16 cellular contexts compared by ENCODE assay signal in genomic region chr16:869823-870641, GRCh38.
DNase-seq lines count a peak whose midpoint lies in the region; ATAC-seq, FAIRE-seq and TF ChIP-seq lines count a peak whose summit lies in the region.
"Had no signal": no experiment of that assay in that cellular context is flagged by ENCODE, and none has a peak within 500 bp of the region (broad histone marks: within the 10 kb centered on the region; RNA-seq: fewer than 3 reads in every experiment).

No MANE protein-coding gene starts in this region.

- H3K9ac ChIP-seq in kidney (ENCODE audit: low read length in 2 of 2), result no peak overlapping the region

- H3K36me3 ChIP-seq in heart right ventricle (peaks cover 0 to 52% (median 0%) of the 10 kb centered on the region in 9 donors), kidney (ENCODE audit: control insufficient read depth in 1 of 2, insufficient read depth in 2 of 2, low read length in 2 of 2) (peaks cover 2 to 4% of the 10 kb centered on the region in 2 donors), sigmoid colon (peaks cover 0 to 58% (median 13%) of the 10 kb centered on the region in 4 donors)

- H3K27ac ChIP-seq in heart right ventricle (no peak overlapping the region), kidney (ENCODE audit: low read depth in 2 of 2, low read length in 2 of 2) (no peak overlapping the region), sigmoid colon (no peak overlapping the region)
- H3K27ac ChIP-seq: 22Rv1 had no signal

- intact Hi-C loops in activated CD4-positive, alpha-beta T cell treated with anti-CD3 and anti-CD28 coated beads for 36 hours (cut with DNase I, micrococcal nuclease), result no loop called here
- intact Hi-C loops in left ventricle myocardium superior (cut with micrococcal nuclease) (no loop called here), heart right ventricle (cut with DNase I) (no loop called here), kidney (cut with DNase I) (no loop called here), sigmoid colon (cut with DNase I) (no loop called here)

- 97 to 98% methylated on average over 32 of the region's 32 CpGs for WGBS in heart right ventricle, 2 donors
- WGBS in sigmoid colon, 2 donors, result 95 to 96% methylated on average over 32 of the region's 32 CpGs

- CTCF ChIA-PET in activated CD4-positive, alpha-beta T cell treated with anti-CD3 and anti-CD28 coated beads for 36 hours (lab: Charles Lee), result interaction anchor here (0.5 to 0.7 kb wide), 2 partner anchors 21 to 97 kb away, joined by 3 read pairs; no protein-coding TSS in a partner anchor

- POLR2A ChIA-PET in activated CD4-positive, alpha-beta T cell treated with anti-CD3 and anti-CD28 coated beads for 36 hours (lab: Charles Lee), result no interaction called here

- H3K36me3 Mint-ChIP-seq in activated CD4-positive, alpha-beta T cell treated with anti-CD3 and anti-CD28 coated beads for 36 hours (ENCODE audit: low read depth), result peaks cover 6% of the 10 kb centered on the region
- H3K36me3 Mint-ChIP-seq: CD4-positive, CD25-positive, alpha-beta regulatory T cell had no signal

- no peaks in the 10 kb centered on the region for H3K4me1 Mint-ChIP-seq in activated CD4-positive, alpha-beta T cell treated with anti-CD3 and anti-CD28 coated beads for 36 hours

- H3K27me3 Mint-ChIP-seq in activated CD4-positive, alpha-beta T cell treated with anti-CD3 and anti-CD28 coated beads for 36 hours, result no peaks in the 10 kb centered on the region
- H3K27me3 Mint-ChIP-seq: CD4-positive, CD25-positive, alpha-beta regulatory T cell had no signal

- no peak for ATAC-seq in activated CD4-positive, alpha-beta T cell treated with anti-CD3 and anti-CD28 coated beads for 36 hours
- ATAC-seq in left ventricle myocardium superior (no peak), heart right ventricle (no peak)
- ATAC-seq: GM12878 had no signal

- H3K9me3 Mint-ChIP-seq in activated CD4-positive, alpha-beta T cell treated with anti-CD3 and anti-CD28 coated beads for 36 hours (ENCODE audit: low read depth), result no peaks in the 10 kb centered on the region

- no peak overlapping the region for H3K27ac Mint-ChIP-seq in activated CD4-positive, alpha-beta T cell treated with anti-CD3 and anti-CD28 coated beads for 36 hours
- H3K27ac Mint-ChIP-seq: CD4-positive, CD25-positive, alpha-beta regulatory T cell; HFFc6 had no signal

- no peaks in the 10 kb centered on the region for H3K4me1 ChIP-seq in heart right ventricle
- no peaks in the 10 kb centered on the region for H3K4me1 ChIP-seq in kidney (ENCODE audit: control insufficient read depth in 1 of 2, insufficient read depth in 1 of 2, low read depth in 1 of 2, low read length in 2 of 2)
- no peaks in the 10 kb centered on the region for H3K4me1 ChIP-seq in sigmoid colon

- no peak for TF ChIP-seq EP300 in sigmoid colon (IDR thresholded peaks at IDR 0.05)

- H3K4me3 Mint-ChIP-seq in activated CD4-positive, alpha-beta T cell treated with anti-CD3 and anti-CD28 coated beads for 36 hours, result no peak overlapping the region
- H3K4me3 Mint-ChIP-seq: CD4-positive, CD25-positive, alpha-beta regulatory T cell; HFFc6 had no signal

- no peak overlapping the region for H3K4me3 ChIP-seq in heart right ventricle
- H3K4me3 ChIP-seq in kidney (ENCODE audit: low read length in 2 of 2), result no peak overlapping the region
- H3K4me3 ChIP-seq in sigmoid colon, result no peak overlapping the region
- H3K4me3 ChIP-seq: GM12878 had no signal

- H3K9me3 ChIP-seq in heart right ventricle, result no peaks in the 10 kb centered on the region
- H3K9me3 ChIP-seq in kidney (ENCODE audit: control insufficient read depth in 1 of 2, low read length in 2 of 2), result no peaks in the 10 kb centered on the region
- no peaks in the 10 kb centered on the region for H3K9me3 ChIP-seq in sigmoid colon

- DNase-seq in activated CD4-positive, alpha-beta T cell treated with anti-CD3 and anti-CD28 coated beads for 36 hours, result peak; percentile 1
- no peak for DNase-seq in activated CD4-positive, alpha-beta T cell treated with anti-CD3 and anti-CD28 coated beads, Interleukin-2, amount 50 U/mL, for 48 hours
- DNase-seq in left ventricle myocardium superior (peak; percentile 27), heart right ventricle (no peak), kidney (peak; percentile 76), sigmoid colon (peak; percentile 66), OCI-M2 (lab: John Stamatoyannopoulos, UW; ENCODE audit: unreplicated experiment) (no peak), NCI-H526 treated with DMSO at 0.1 percent for 48 hours (lab: John Stamatoyannopoulos, UW) (no peak)
- DNase-seq: CD4-positive, CD25-positive, alpha-beta regulatory T cell; DMS79; HCEC 1CT; HFFc6 had no signal

- H3K27me3 ChIP-seq in heart right ventricle (no peaks in the 10 kb centered on the region), sigmoid colon (no peaks in the 10 kb centered on the region)

- TF ChIP-seq CTCF in heart right ventricle (IDR thresholded peaks at IDR 0.05), result no peak
- no peak for TF ChIP-seq CTCF in kidney (IDR thresholded peaks at IDR 0.05; ENCODE audit: borderline replicate concordance, extremely low read depth, insufficient read depth)
- no peak for TF ChIP-seq CTCF in sigmoid colon (IDR thresholded peaks at IDR 0.05)

- no peak for FAIRE-seq in kidney (lab: Jason Lieb, UNC)
- FAIRE-seq: GM12878, GM18507, HTR-8/SVneo had no signal

- no peak for TF ChIP-seq POLR2A in sigmoid colon (IDR thresholded peaks at IDR 0.05)

Comparison
In these comparisons a context has a peak if more than half of its experiments do, and no peak if none do; other contexts are left out.
1. DNase-seq: peak in activated CD4-positive, alpha-beta T cell treated with anti-CD3 and anti-CD28 coated beads for 36 hours (single experiment), left ventricle myocardium superior (single experiment), kidney (single experiment) and sigmoid colon (single experiment); none in activated CD4-positive, alpha-beta T cell treated with anti-CD3 and anti-CD28 coated beads, Interleukin-2, amount 50 U/mL, for 48 hours (0 of 2), heart right ventricle (0 of 2), OCI-M2 (single experiment) and NCI-H526 treated with DMSO at 0.1 percent for 48 hours (single experiment).